Comparison of ENCODE assay signal across 8 cellular contexts in genomic region chr1:225480825-225481434, GRCh38. TPM values are rescaled to one million over a fixed set of nuclear protein-coding genes. Genes with fewer than 3 reads are reported as not detected.
A peak's percentile ranks its signal among the peaks of the same experiment; 100 is the strongest.
DNase-seq lines count a peak whose midpoint lies in the region; ATAC-seq and TF ChIP-seq lines count a peak whose summit lies in the region.

No MANE protein-coding gene starts in this region.

- H3K36me3 Mint-ChIP-seq in osteocyte (ENCODE audit: unreplicated experiment) = no peaks in the 10 kb centered on the region

- CTCF ChIA-PET in AG04449 (lab: Yijun Ruan, JAX) = interaction anchor here (0.6 to 14.9 kb wide), 18 partner anchors 10 to 506 kb away, joined by 3 to 332 read pairs (median 4); partner anchors contain the start of gene SRP9

- H3K9me3 Mint-ChIP-seq in osteocyte (ENCODE audit: unreplicated experiment) = no peaks in the 10 kb centered on the region

- no peak overlapping the region for H3K27ac Mint-ChIP-seq in osteocyte (ENCODE audit: unreplicated experiment)

- no peaks in the 10 kb centered on the region for H3K27me3 Mint-ChIP-seq in osteocyte (ENCODE audit: unreplicated experiment)

- peak; percentile 81 for TF ChIP-seq CTCF in AG04449 (IDR thresholded peaks at IDR 0.05; ENCODE audit: insufficient read depth, low read length, missing control alignments)
- TF ChIP-seq CTCF in WERI-Rb-1 (IDR thresholded peaks at IDR 0.05; ENCODE audit: low read depth, low read length) = peak; percentile 84
- peak; percentile 98 for TF ChIP-seq CTCF in epithelial cell of proximal tubule (conservative IDR thresholded peaks at IDR 0.05; ENCODE audit: low read depth, low read length)
- TF ChIP-seq CTCF in osteocyte (IDR thresholded peaks at IDR 0.05) = peak; percentile 77
- peak in 1 of 6 experiments; percentile 44 for TF ChIP-seq CTCF in thyroid gland (IDR thresholded peaks at IDR 0.05)

- H3K27me3 ChIP-seq in WERI-Rb-1 (ENCODE audit: insufficient read depth, low read depth, severe bottlenecking) = no peaks in the 10 kb centered on the region
- no peaks in the 10 kb centered on the region for H3K27me3 ChIP-seq in thyroid gland

- ATAC-seq in GM18505 (IDR thresholded peaks at IDR 0.05; ENCODE audit: unreplicated experiment) (peak; percentile 69), HG02870 (IDR thresholded peaks at IDR 0.05; ENCODE audit: unreplicated experiment) (peak; percentile 80)

- peaks cover 14% of the 10 kb centered on the region for H3K4me1 Mint-ChIP-seq in osteocyte (ENCODE audit: unreplicated experiment)

- POLR2A ChIA-PET in AG04449 (lab: Yijun Ruan, JAX) = no interaction called here

- no peak for DNase-seq in AG04449 (ENCODE audit: low read depth, low spot score)
- peak; percentile 93 for DNase-seq in NCI-H146 (lab: John Stamatoyannopoulos, UW)
- peak; percentile 60 for DNase-seq in WERI-Rb-1
- DNase-seq in epithelial cell of proximal tubule (ENCODE audit: low read depth) = no peak
- peak; percentile 83 for DNase-seq in osteocyte (ENCODE audit: extremely low spot score, unreplicated experiment)
- no peak for DNase-seq in thyroid gland

- H3K4me3 ChIP-seq in AG04449 (ENCODE audit: low read depth, low read length) (no peak overlapping the region), WERI-Rb-1 (ENCODE audit: low read depth, low read length) (no peak overlapping the region), epithelial cell of proximal tubule (ENCODE audit: low read depth, low read length) (no peak overlapping the region), thyroid gland (replicated peaks in 1 of 3) (no peak overlapping the region)

- no peaks in the 10 kb centered on the region for H3K4me1 ChIP-seq in thyroid gland

- H3K27ac ChIP-seq in WERI-Rb-1 = no peak overlapping the region
- no peak overlapping the region for H3K27ac ChIP-seq in thyroid gland

- intact Hi-C loops in thyroid gland (cut with DNase I) = no loop called here

- WGBS in thyroid gland, 2 donors = 76 to 78% methylated on average over 6 of the region's 6 CpGs

- H3K9me3 ChIP-seq in WERI-Rb-1 (ENCODE audit: severe bottlenecking) (no peaks in the 10 kb centered on the region), thyroid gland (no peaks in the 10 kb centered on the region)

- H3K36me3 ChIP-seq in WERI-Rb-1 (no peaks in the 10 kb centered on the region), thyroid gland (no peaks in the 10 kb centered on the region)

- no peak overlapping the region for H3K4me3 Mint-ChIP-seq in osteocyte (ENCODE audit: unreplicated experiment)

- no peak for TF ChIP-seq POLR2A in GM18505 (IDR thresholded peaks at IDR 0.05; ENCODE audit: borderline replicate concordance, extremely low read depth, insufficient read depth, insufficient read length)
- no peak for TF ChIP-seq POLR2A in thyroid gland (IDR thresholded peaks at IDR 0.05)

RNA-seq across cellular contexts. Expression of gene LBR, which starts 53.1 kb away (rescaled TPM):
- total RNA-seq in epithelial cell of proximal tubule (51.7 and 92.0 TPM in 2 replicates), osteocyte (29.5 and 34.8 TPM in 2 replicates), thyroid gland (10 to 100 TPM; 33.1 to 46.7 (median 36.8) TPM)

Comparison
In these comparisons a context has a peak if more than half of its experiments do, and no peak if none do; other contexts are left out.
1. DNase-seq: peak in NCI-H146 (single experiment), WERI-Rb-1 (single experiment) and osteocyte (single experiment); none in AG04449 (single experiment), epithelial cell of proximal tubule (single experiment) and thyroid gland (0 of 2).